In genomic region chrX:9438950-9439494, GRCh38 we compare ENCODE assay signal across 16 cellular contexts.
"Had no signal": no experiment of that assay in that cellular context is flagged by ENCODE, and none has a peak within 500 bp of the region (broad histone marks: within the 10 kb centered on the region; RNA-seq: fewer than 3 reads in every experiment).

No MANE protein-coding gene starts in this region.

- H3K9ac ChIP-seq: parathyroid adenoma had no signal

- H3K27ac ChIP-seq: cardiac muscle cell, neutrophil, parathyroid adenoma, tibial nerve, VCaP had no signal

- H3K36me3 ChIP-seq: cardiac muscle cell, neutrophil, tibial nerve had no signal

- H3K4me1 ChIP-seq: parathyroid adenoma had no signal

- H3K4me3 ChIP-seq: cardiac muscle cell, tibial nerve had no signal

- ATAC-seq: activated naive CD8-positive, alpha-beta T cell treated with anti-CD3 and anti-CD28 coated beads, Interleukin-2, amount 50 U/mL, for 24 hours; left ventricle myocardium superior; natural killer cell; stimulated activated naive B cell treated with anti-CD40 and anti-IgM and Interleukin-4, amounts not matched to agents 10 μg/mL and 1 μg/mL and 100 μg/mL, for 72 hours had no signal

- H3K9me3 ChIP-seq: neutrophil, tibial nerve had no signal

- H3K27me3 ChIP-seq: cardiac muscle cell, neutrophil, tibial nerve had no signal

- DNase-seq: activated CD4-positive, alpha-beta T cell treated with anti-CD3 and anti-CD28 coated beads for 1 hour; activated CD4-positive, alpha-beta T cell treated with anti-CD3 and anti-CD28 coated beads, Interleukin-2, amount 50 U/mL, for 48 hours; activated naive CD4-positive, alpha-beta T cell treated with anti-CD3 and anti-CD28 coated beads for 36 hours; activated naive CD8-positive, alpha-beta T cell treated with anti-CD3 and anti-CD28 coated beads, Interleukin-2, amount 50 U/mL, for 24 hours; erythroblast; hippocampal formation; kidney glomerular epithelial cell; left ventricle myocardium superior; natural killer cell; stimulated activated CD4-positive, alpha-beta T cell treated with anti-CD3 and anti-CD28 coated beads, Interleukin-4, amount 100 ng/mL, for 1 hour; stimulated activated naive B cell treated with anti-CD40 and anti-IgM and Interleukin-4, amounts not matched to agents 10 μg/mL and 1 μg/mL and 100 μg/mL, for 72 hours had no signal
